ENCODE assay signal across 12 cellular contexts in the genomic region with DNA sequence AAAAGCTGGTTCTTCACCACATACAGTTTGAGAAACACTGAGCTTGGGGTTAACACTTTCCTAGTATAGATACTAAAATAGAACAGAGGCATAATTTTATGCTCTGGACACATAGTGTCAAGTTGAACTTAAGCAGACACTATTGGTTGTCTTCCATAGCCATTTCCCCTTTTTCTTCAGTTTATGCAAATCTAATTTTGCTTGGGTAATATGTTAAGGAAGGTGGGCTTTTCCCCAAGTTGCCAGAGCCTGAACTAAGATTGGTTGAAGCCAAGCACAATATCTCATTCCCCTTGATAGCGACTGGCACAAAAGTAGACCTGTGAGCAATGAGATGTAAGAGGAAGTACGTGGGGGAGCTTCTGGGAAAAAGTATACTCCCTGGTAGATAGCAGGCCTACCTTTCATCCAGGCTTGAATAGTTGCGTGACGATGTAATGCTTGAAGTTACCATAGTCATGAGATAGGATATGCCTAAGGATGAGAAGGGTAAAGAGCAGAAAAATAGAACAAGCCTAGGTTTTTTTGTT. TPM values are rescaled to one million over a fixed set of nuclear protein-coding genes. Genes with fewer than 3 reads are reported as not detected.
DNase-seq lines count a peak whose midpoint lies in the region; ATAC-seq and TF ChIP-seq lines count a peak whose summit lies in the region.
"Had no signal": no experiment of that assay in that cellular context is flagged by ENCODE, and none has a peak within 500 bp of the region (broad histone marks: within the 10 kb centered on the region; RNA-seq: fewer than 3 reads in every experiment).

No MANE protein-coding gene starts in this region.

- DNase-seq in NCI-H226 (peak; percentile 88), fibroblast of the aortic adventitia (ENCODE audit: low read depth) (peak; percentile 68), sigmoid colon (no peak), HT-29 (ENCODE audit: low spot score) (no peak), GOT3 (lab: John Stamatoyannopoulos, UW) (no peak), activated gamma-delta T cell treated with Interleukin-2 at 50 U/mL for 16 hours (no peak)
- DNase-seq: DND-41; NCI-H1417 treated with DMSO at 0.1 percent for 48 hours; NK-92 treated with Interleukin-12 subunit alpha and Interleukin-12 subunit beta, amount 100 ng/mL, for 24 hours; stimulated activated naive CD4-positive, alpha-beta T cell treated with Interleukin-2 at 50 U/mL for 16 hours had no signal

- H3K36me3 ChIP-seq in sigmoid colon: peaks cover 0 to 12% (median 0%) of the 10 kb centered on the region in 4 donors

- TF ChIP-seq EP300 in sigmoid colon (IDR thresholded peaks at IDR 0.05): peak in 1 of 4 donors; percentile 17

- H3K27ac ChIP-seq in sigmoid colon: peak overlapping the region; percentile 70 to 91 (median 89)

- no peak for TF ChIP-seq CTCF in fibroblast of the aortic adventitia (IDR thresholded peaks at IDR 0.05; ENCODE audit: insufficient read depth, low read length)
- no peak for TF ChIP-seq CTCF in sigmoid colon (IDR thresholded peaks at IDR 0.05)

- ATAC-seq in GM21717 (IDR thresholded peaks at IDR 0.05; ENCODE audit: unreplicated experiment): peak; percentile 53
- ATAC-seq in GM21515 (IDR thresholded peaks at IDR 0.05; ENCODE audit: unreplicated experiment): no peak

- WGBS in sigmoid colon, 2 donors: 75 to 88% methylated on average over 4 of the region's 4 CpGs

- H3K4me1 ChIP-seq in sigmoid colon: peaks cover 0 to 59% (median 54%) of the 10 kb centered on the region in 4 donors

- H3K27me3 ChIP-seq in sigmoid colon: no peaks in the 10 kb centered on the region

- no peak overlapping the region for H3K4me3 ChIP-seq in fibroblast of the aortic adventitia (ENCODE audit: low read depth, low read length)
- no peak overlapping the region for H3K4me3 ChIP-seq in sigmoid colon

- intact Hi-C loops in sigmoid colon (cut with DNase I): loop anchor here (5.0 kb wide), 1 partner anchor 88 kb away; a partner anchor contains a TSS

- TF ChIP-seq POLR2A in sigmoid colon (IDR thresholded peaks at IDR 0.05): no peak

- no peaks in the 10 kb centered on the region for H3K9me3 ChIP-seq in sigmoid colon

RNA-seq across cellular contexts. Expression of a gene that starts 4.5 kb away (rescaled TPM):
- total RNA-seq in fibroblast of the aortic adventitia (ENCODE audit: low replicate concordance): 0.27 and 1.6 TPM in 2 replicates
- 100 to 1,000 TPM in 3 of 4 donors, 10 to 100 TPM in 1; 86.6 to 203 (median 169) TPM for total RNA-seq in sigmoid colon
- polyA plus RNA-seq in sigmoid colon: 10 to 100 TPM in 1 of 3 donors, 1 to 10 TPM in 2; 1.2 to 13.1 (median 3.6) TPM
- total RNA-seq in HT-29 (2014; rRNA removed; shearing (Covaris generic)): 0.16 and 0.71 TPM in 2 replicates

RNA-seq across cellular contexts. Expression of a gene that starts 12.3 kb away (rescaled TPM):
- total RNA-seq in fibroblast of the aortic adventitia (ENCODE audit: low replicate concordance) (17.0 and 18.0 TPM in 2 replicates), sigmoid colon (10 to 100 TPM; 19.0 to 61.4 (median 42.4) TPM)
- 100 to 1,000 TPM; 125 to 267 (median 241) TPM for polyA plus RNA-seq in sigmoid colon
- total RNA-seq in HT-29 (2014; rRNA removed; shearing (Covaris generic)): 107 and 118 TPM in 2 replicates

RNA-seq across cellular contexts. Expression of a gene that starts 37.9 kb away (rescaled TPM):
- 0.81 and 0.98 TPM in 2 replicates for total RNA-seq in fibroblast of the aortic adventitia (ENCODE audit: low replicate concordance)
- total RNA-seq in sigmoid colon: 10 to 100 TPM in 2 of 4 donors, 1 to 10 TPM in 2; 1.4 to 11.8 (median 8.8) TPM
- 1 to 10 TPM in 1 of 3 donors, under 1 TPM in 2; 0.39 to 1.2 (median 0.92) TPM for polyA plus RNA-seq in sigmoid colon
- not detected in 2 replicates for total RNA-seq in HT-29 (2014; rRNA removed; shearing (Covaris generic))

Comparison
In these comparisons a context has a peak if more than half of its experiments do, and no peak if none do; other contexts are left out.
1. DNase-seq: peak in NCI-H226 (single experiment) and fibroblast of the aortic adventitia (single experiment); none in sigmoid colon (single experiment), HT-29 (single experiment), GOT3 (single experiment) and activated gamma-delta T cell treated with Interleukin-2 at 50 U/mL for 16 hours (single experiment).
2. RNA of a gene that starts 4.5 kb away (total RNA-seq): 86.6 to 203 TPM in sigmoid colon; 0.16 to 0.71 TPM in HT-29 and 0.27 to 1.6 TPM in fibroblast of the aortic adventitia; every median in the first group is over 10 times any median in the second.